ENCODE assay signal across 9 cellular contexts in the genomic region with DNA sequence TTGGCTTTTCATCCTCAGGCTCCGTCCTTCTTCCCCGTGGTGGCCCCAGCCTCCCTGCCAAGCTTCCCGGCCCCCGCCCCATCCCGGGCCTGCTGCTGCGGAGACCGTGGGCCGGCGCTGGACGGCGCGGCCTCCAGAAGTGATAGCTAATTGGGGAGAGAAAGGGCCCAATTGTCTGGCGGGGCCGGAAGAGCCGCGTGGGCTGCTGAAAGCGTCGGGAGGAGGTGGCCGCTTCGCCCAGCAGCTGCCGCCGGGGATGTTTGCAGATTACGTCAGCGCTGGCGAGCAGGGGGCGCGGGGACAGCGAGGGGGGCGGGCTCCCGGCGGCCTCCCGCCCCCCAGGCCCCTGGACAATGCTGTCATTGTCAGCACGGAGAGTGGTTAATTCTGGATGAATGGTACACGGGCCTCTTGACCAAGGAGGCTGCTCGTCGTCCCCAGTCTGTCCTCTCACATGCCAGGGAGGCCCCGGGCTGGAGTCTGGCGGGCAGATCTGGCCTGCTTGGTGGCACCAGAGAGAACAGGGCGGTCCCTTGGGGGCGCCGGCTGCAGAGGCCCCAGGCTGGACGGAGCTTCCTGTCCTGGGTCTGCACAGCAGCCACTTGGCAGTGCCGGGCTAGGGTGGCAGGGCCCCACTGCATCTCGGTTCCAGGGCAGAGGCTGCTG. TPM values are rescaled to one million over a fixed set of nuclear protein-coding genes. Genes with fewer than 3 reads are reported as not detected.
DNase-seq lines count a peak whose midpoint lies in the region; ATAC-seq and TF ChIP-seq lines count a peak whose summit lies in the region.
"Had no signal": no experiment of that assay in that cellular context is flagged by ENCODE, and none has a peak within 500 bp of the region (broad histone marks: within the 10 kb centered on the region; RNA-seq: fewer than 3 reads in every experiment).

No MANE protein-coding gene starts in this region.

- H3K9me3 ChIP-seq in breast epithelium (no peaks in the 10 kb centered on the region), aorta (ENCODE audit: control insufficient read depth, low read length) (no peaks in the 10 kb centered on the region)

- H3K4me3 Mint-ChIP-seq in MCF 10A (ENCODE audit: unreplicated experiment): no peak overlapping the region
- no peak overlapping the region for H3K4me3 Mint-ChIP-seq in activated CD4-positive, alpha-beta T cell treated with anti-CD3 and anti-CD28 coated beads, Interleukin-2, amount 10 ng/mL, durations not matched to agents 7 days and 5 days

- 5 to 13% methylated on average over 32 to 44 of the region's 44 CpGs for WGBS in aorta, 2 donors

- DNase-seq in breast epithelium (ENCODE audit: low spot score in 2 of 2) (peak in 1 of 2 donors; percentile 56), MCF 10A (ENCODE audit: unreplicated experiment) (no peak), cerebellar cortex (ENCODE audit: low spot score) (peak; percentile 5), lung microvascular endothelial cell (ENCODE audit: low read depth in 2 of 2) (peak; percentile 19 to 28), aorta (peak; percentile 69 to 88), activated T-cell treated with anti-CD3 and anti-CD28 coated beads for 4 hours (no peak)
- DNase-seq in activated CD4-positive, alpha-beta T cell treated with anti-CD3 and anti-CD28 coated beads, Interleukin-2, amount 10 ng/mL, durations not matched to agents 7 days and 5 days: no peak
- DNase-seq: CD4-positive, alpha-beta memory T cell had no signal

- TF ChIP-seq POLR2A in breast epithelium (IDR thresholded peaks at IDR 0.05): no peak
- TF ChIP-seq POLR2A in GM18505 (IDR thresholded peaks at IDR 0.05; ENCODE audit: borderline replicate concordance, extremely low read depth, insufficient read depth, insufficient read length): no peak

- no TSS peak for BruUV-seq in MCF 10A (replicated peaks; lab: Mats Ljungman, UMichigan)

- POLR2A ChIA-PET in MCF 10A (lab: Yijun Ruan, JAX): no interaction called here
- POLR2A ChIA-PET in activated CD4-positive, alpha-beta T cell treated with anti-CD3 and anti-CD28 coated beads, Interleukin-2, amount 10 ng/mL, durations not matched to agents 7 days and 5 days (lab: Charles Lee): no interaction called here

- CTCF ChIA-PET in MCF 10A (lab: Yijun Ruan, JAX): no interaction called here
- CTCF ChIA-PET in activated CD4-positive, alpha-beta T cell treated with anti-CD3 and anti-CD28 coated beads, Interleukin-2, amount 10 ng/mL, durations not matched to agents 7 days and 5 days (lab: Charles Lee): interaction anchor here (0.5 kb wide), 1 partner anchor 1023 kb away, joined by 4 read pairs; no protein-coding TSS in a partner anchor

- TF ChIP-seq CTCF in breast epithelium (IDR thresholded peaks at IDR 0.05) (no peak), MCF 10A (IDR thresholded peaks at IDR 0.05; ENCODE audit: unreplicated experiment) (no peak)

- H3K36me3 Mint-ChIP-seq in MCF 10A (ENCODE audit: insufficient read depth, unreplicated experiment): peaks cover 4% of the 10 kb centered on the region
- H3K36me3 Mint-ChIP-seq in activated CD4-positive, alpha-beta T cell treated with anti-CD3 and anti-CD28 coated beads, Interleukin-2, amount 10 ng/mL, durations not matched to agents 7 days and 5 days (ENCODE audit: low read depth): no peaks in the 10 kb centered on the region

- H3K27me3 ChIP-seq in breast epithelium (no peaks in the 10 kb centered on the region), aorta (ENCODE audit: control insufficient read depth in 1 of 2, insufficient read depth in 2 of 2, low read length in 1 of 2) (no peaks in the 10 kb centered on the region)

- H3K27ac ChIP-seq in breast epithelium (peak overlapping the region; percentile 16 to 44), aorta (ENCODE audit: low read depth in 1 of 2, low read length in 2 of 2) (peak overlapping the region in 1 of 2 donors; percentile 4)

- H3K4me3 ChIP-seq in breast epithelium (peak overlapping the region in 2 of 3 donors; percentile 32 to 33), aorta (ENCODE audit: low read length in 2 of 2) (no peak overlapping the region)

- intact Hi-C loops in breast epithelium (cut with DNase I; ENCODE audit: low total_unique reads): no loop called here
- intact Hi-C loops in MCF 10A (cut with micrococcal nuclease): no loop called here
- intact Hi-C loops in aorta (cut with DNase I): no loop called here

- no peak overlapping the region for H3K27ac Mint-ChIP-seq in MCF 10A (ENCODE audit: low read depth, unreplicated experiment)
- no peak overlapping the region for H3K27ac Mint-ChIP-seq in activated CD4-positive, alpha-beta T cell treated with anti-CD3 and anti-CD28 coated beads, Interleukin-2, amount 10 ng/mL, durations not matched to agents 7 days and 5 days
- H3K27ac Mint-ChIP-seq: CD4-positive, alpha-beta memory T cell had no signal

- H3K36me3 ChIP-seq in breast epithelium: no peaks in the 10 kb centered on the region
- no peaks in the 10 kb centered on the region for H3K36me3 ChIP-seq in aorta (ENCODE audit: control insufficient read depth in 1 of 2, insufficient read depth in 2 of 2, low read length in 1 of 2)

- H3K4me1 ChIP-seq in breast epithelium (peaks cover 0 to 8% of the 10 kb centered on the region in 2 donors), aorta (ENCODE audit: control insufficient read depth in 1 of 2, insufficient read depth in 2 of 2, low read length in 2 of 2) (no peaks in the 10 kb centered on the region)

- peaks cover 5% of the 10 kb centered on the region for H3K4me1 Mint-ChIP-seq in MCF 10A (ENCODE audit: insufficient read depth, unreplicated experiment)
- no peaks in the 10 kb centered on the region for H3K4me1 Mint-ChIP-seq in activated CD4-positive, alpha-beta T cell treated with anti-CD3 and anti-CD28 coated beads, Interleukin-2, amount 10 ng/mL, durations not matched to agents 7 days and 5 days

- peak; percentile 75 for ATAC-seq in aorta (ENCODE audit: low FRiP score)
- ATAC-seq in GM18505 (IDR thresholded peaks at IDR 0.05; ENCODE audit: unreplicated experiment): no peak

- H3K27me3 Mint-ChIP-seq in MCF 10A (ENCODE audit: insufficient read depth, unreplicated experiment): no peaks in the 10 kb centered on the region
- H3K27me3 Mint-ChIP-seq in activated CD4-positive, alpha-beta T cell treated with anti-CD3 and anti-CD28 coated beads, Interleukin-2, amount 10 ng/mL, durations not matched to agents 7 days and 5 days: peaks cover 4% of the 10 kb centered on the region

- H3K9me3 Mint-ChIP-seq in MCF 10A (ENCODE audit: unreplicated experiment): no peaks in the 10 kb centered on the region
- no peaks in the 10 kb centered on the region for H3K9me3 Mint-ChIP-seq in activated CD4-positive, alpha-beta T cell treated with anti-CD3 and anti-CD28 coated beads, Interleukin-2, amount 10 ng/mL, durations not matched to agents 7 days and 5 days

RNA-seq across cellular contexts. Expression of gene SMIM38, which starts 1.6 kb away (rescaled TPM):
- total RNA-seq in breast epithelium (1 to 10 TPM in 2 of 3 donors, under 1 TPM in 1; 0.32 to 2.6 (median 1.6) TPM), MCF 10A (2022) (not detected in 2 replicates), lung microvascular endothelial cell (under 0.01 TPM in 2 replicates), aorta (1 to 10 TPM; 1.6 to 2.8 TPM)
- polyA plus RNA-seq in aorta: under 1 TPM in 1 of 2 donors, not detected in 1; 0.56 TPM
- under 1 TPM in 1 of 2 experiments, not detected in 1; 0.12 TPM for total RNA-seq in activated CD4-positive, alpha-beta T cell treated with anti-CD3 and anti-CD28 coated beads, Interleukin-2, amount 10 ng/mL, durations not matched to agents 7 days and 5 days
- polyA plus RNA-seq: CD4-positive, alpha-beta memory T cell had no signal

Comparison
In these comparisons a context has a peak if more than half of its experiments do, and no peak if none do; other contexts are left out.
1. DNase-seq: peak in cerebellar cortex (single experiment), lung microvascular endothelial cell (2 of 2) and aorta (2 of 2); none in MCF 10A (single experiment), activated T-cell treated with anti-CD3 and anti-CD28 coated beads for 4 hours (single experiment) and activated CD4-positive, alpha-beta T cell treated with anti-CD3 and anti-CD28 coated beads, Interleukin-2, amount 10 ng/mL, durations not matched to agents 7 days and 5 days (single experiment).
2. H3K4me3 ChIP-seq: peak in breast epithelium (2 of 3); none in aorta (0 of 2).